In the genomic region with DNA sequence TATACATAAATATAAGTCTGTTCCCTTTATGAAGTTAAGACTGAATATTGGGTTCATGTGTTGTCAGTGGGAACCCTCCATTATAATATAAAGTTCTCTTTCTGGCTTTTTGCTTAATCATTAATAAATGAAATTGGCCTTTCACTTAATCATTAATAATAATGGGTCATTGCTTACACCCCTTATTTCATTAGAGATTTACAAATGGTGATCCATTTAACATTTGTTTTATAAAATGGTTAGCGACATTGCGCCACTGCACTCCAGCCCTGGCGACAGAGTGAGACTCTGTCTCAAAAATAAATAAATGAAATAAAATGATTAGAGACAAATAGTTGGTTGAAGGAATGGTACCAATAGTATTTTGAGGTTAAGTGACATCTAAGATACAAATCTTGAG, we compare ENCODE assay signal across 38 cellular contexts. TPM values are rescaled to one million over a fixed set of nuclear protein-coding genes. Genes with fewer than 3 reads are reported as not detected.
"Had no signal": no experiment of that assay in that cellular context is flagged by ENCODE, and none has a peak within 500 bp of the region (broad histone marks: within the 10 kb centered on the region; RNA-seq: fewer than 3 reads in every experiment).

No MANE protein-coding gene starts in this region.

- DNase-seq: Karpas-422, Kasumi-1, MG63, MM.1S, MV-4-11, NCI-H1048, NCI-H1092, NCI-H1092 treated with DMSO at 0.1 percent for 48 hours, NCI-H1105, NCI-H1105 treated with DMSO at 0.1 percent for 48 hours, NCI-H1417, NCI-H1417 treated with DMSO at 0.1 percent for 48 hours, NCI-H1436, NCI-H1436 treated with DMSO at 0.1 percent for 48 hours, NCI-H146, NCI-H1694, NCI-H1694 treated with DMSO at 0.1 percent for 48 hours, NCI-H187, NCI-H187 treated with DMSO at 0.1 percent for 48 hours, NCI-H1930, NCI-H2029, NCI-H2029 treated with DMSO at 0.1 percent for 48 hours, NCI-H2081, NCI-H2081 treated with DMSO at 0.1 percent for 48 hours, NCI-H2107, NCI-H2171, NCI-H2171 treated with DMSO at 0.1 percent for 48 hours, NCI-H2227 treated with DMSO at 0.1 percent for 48 hours, NCI-H226, NCI-H345, NCI-H446, NCI-H446 treated with DMSO at 0.1 percent for 48 hours, NCI-H510A, NCI-H510A treated with DMSO at 0.1 percent for 48 hours had no signal

- H3K27me3 ChIP-seq: MG63 had no signal

- H3K9me3 ChIP-seq: MG63 had no signal

- H3K4me3 ChIP-seq: MG63 had no signal

RNA-seq across cellular contexts. Expression of a gene that starts 18.5 kb away (rescaled TPM):
- total RNA-seq: LHCN-M2, M059J, MCF 10A, NCI-H460 had no signal

RNA-seq across cellular contexts. Expression of a gene that starts 43.4 kb away (rescaled TPM):
- total RNA-seq: LHCN-M2, M059J, MCF 10A, NCI-H460 had no signal

RNA-seq across cellular contexts. Expression of a gene that starts 50.6 kb away (rescaled TPM):
- total RNA-seq: LHCN-M2, MCF 10A, NCI-H460 had no signal
